ENCODE assay signal across 1 cellular context in genomic region chr7:151342811-151343210, GRCh38.
TF ChIP-seq lines count a peak whose summit lies in the region.

No MANE protein-coding gene starts in this region.

TF ChIP-seq in WTC11, 78 proteins besides CTCF, POLR2A, EP300 and RAD21 (continued from another document):
- TF ChIP-seq HMGXB4 (CRISPR knock-in tag; IDR thresholded peaks at IDR 0.05) (no peak), PREB (CRISPR knock-in tag; IDR thresholded peaks at IDR 0.05; ENCODE audit: borderline replicate concordance) (no peak)
